In genomic region chr3:25537476-25537875, GRCh38 we compare ENCODE assay signal across 23 cellular contexts.
"Had no signal": no experiment of that assay in that cellular context is flagged by ENCODE, and none has a peak within 500 bp of the region (broad histone marks: within the 10 kb centered on the region; RNA-seq: fewer than 3 reads in every experiment).

No MANE protein-coding gene starts in this region.

- H3K9me3 ChIP-seq: transverse colon had no signal

- H3K36me3 ChIP-seq: stomach, transverse colon, WERI-Rb-1 had no signal

- H3K4me3 ChIP-seq: psoas muscle, stomach, transverse colon had no signal

- H3K27me3 ChIP-seq: stomach, transverse colon had no signal

- H3K79me2 ChIP-seq: parathyroid adenoma had no signal

- H3K4me1 ChIP-seq: parathyroid adenoma, transverse colon had no signal

- DNase-seq: activated CD4-positive, alpha-beta T cell treated with anti-CD3 and anti-CD28 coated beads for 48 hours; activated CD4-positive, alpha-beta T cell treated with anti-CD3 and anti-CD28 coated beads, Interleukin-2, amount 50 U/mL, for 48 hours; activated CD8-positive, alpha-beta memory T cell treated with anti-CD3 and anti-CD28 coated beads for 24 hours; activated effector memory CD4-positive, alpha-beta T cell treated with anti-CD3 and anti-CD28 coated beads, Interleukin-2, amount 50 U/mL, for 16 hours; activated naive CD4-positive, alpha-beta T cell treated with anti-CD3 and anti-CD28 coated beads for 36 hours; activated naive CD8-positive, alpha-beta T cell treated with anti-CD3 and anti-CD28 coated beads for 36 hours; activated T-cell treated with anti-CD3 and anti-CD28 coated beads, Interleukin-2, amount 50 U/mL, for 1 hour; amniotic stem cell; endodermal cell; islet precursor cell; mammary epithelial cell; naive B cell; occipital lobe; psoas muscle; stimulated activated CD4-positive, alpha-beta T cell treated with anti-CD3 and anti-CD28 coated beads, Interleukin-15, amount 100 ng/mL, for 24 hours; stimulated activated CD4-positive, alpha-beta T cell treated with anti-CD3 and anti-CD28 coated beads, Interleukin-2, amount 100 ng/mL, for 24 hours; stimulated activated naive B cell treated with anti-CD40 and anti-IgM and Interleukin-4, amounts not matched to agents 10 μg/mL and 1 μg/mL and 100 μg/mL, for 72 hours; stomach; T-helper 17 cell; T1000; transverse colon; WERI-Rb-1 had no signal

- H3K9ac ChIP-seq: parathyroid adenoma had no signal

- H2AFZ ChIP-seq: parathyroid adenoma had no signal

- H3K27ac ChIP-seq: parathyroid adenoma, stomach, transverse colon, WERI-Rb-1 had no signal
